28 cellular contexts compared by ENCODE assay signal in the genomic region with DNA sequence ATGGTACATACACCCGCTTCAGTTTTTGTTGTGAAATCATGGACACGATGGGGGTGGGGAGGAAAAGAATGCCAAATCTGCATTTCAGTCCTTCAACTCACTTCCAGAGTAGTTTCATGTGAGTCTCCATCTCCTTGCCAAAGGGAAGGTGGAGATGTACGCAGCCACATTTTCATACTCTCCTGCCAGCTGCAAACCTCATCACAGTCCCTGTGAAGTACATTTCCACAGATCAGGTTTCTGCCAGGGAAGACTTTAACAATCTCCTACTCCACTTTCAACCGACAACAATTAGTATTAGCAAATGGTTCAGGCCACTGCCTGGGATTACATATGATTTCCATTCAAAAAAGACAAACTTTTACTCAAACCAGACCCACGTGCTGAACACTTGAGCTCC. TPM values are rescaled to one million over a fixed set of nuclear protein-coding genes. Genes with fewer than 3 reads are reported as not detected.
DNase-seq lines count a peak whose midpoint lies in the region; ATAC-seq and TF ChIP-seq lines count a peak whose summit lies in the region.
"Had no signal": no experiment of that assay in that cellular context is flagged by ENCODE, and none has a peak within 500 bp of the region (broad histone marks: within the 10 kb centered on the region; RNA-seq: fewer than 3 reads in every experiment).

No MANE protein-coding gene starts in this region.

- H3F3A ChIP-seq in GM23248 (ENCODE audit: insufficient read depth) = peaks cover 33% of the 10 kb centered on the region

- 17 to 19% methylated on average over 5 of the region's 5 CpGs for WGBS in GM23248 (ENCODE audit: low coverage in 1 of 2, low lambda C conversion rate in 2 of 2, missing lambda C conversion rate in 2 of 2), 2 experiments
- 56 to 69% (median 64%) methylated on average over 5 of the region's 5 CpGs for WGBS in adrenal gland, 4 donors

- no peaks in the 10 kb centered on the region for H3K36me3 Mint-ChIP-seq in nephron progenitor cell (ENCODE audit: low read depth)
- H3K36me3 Mint-ChIP-seq: activated CD4-positive, alpha-beta memory T cell treated with anti-CD3 and anti-CD28 coated beads for 36 hours; natural killer cell treated with Interleukin-12 subunit alpha and Interleukin-12 subunit beta and Interleukin-15 and Interleukin-18, amount 100 ng/mL, for 72 hours; stimulated activated effector memory CD8-positive, alpha-beta T cell treated with anti-CD3 and anti-CD28 coated beads, Interleukin-12 subunit alpha, Interleukin-12 subunit beta, amount 100 ng/mL, for 72 hours had no signal

- H3K4me1 ChIP-seq in GM23248 (ENCODE audit: insufficient read depth) (peaks cover 54% of the 10 kb centered on the region), adrenal gland (replicated peaks in 1 of 2) (no peaks in the 10 kb centered on the region)
- H3K4me1 ChIP-seq: suprapubic skin, vagina had no signal

- H3K9me3 ChIP-seq in GM23248 (ENCODE audit: low read depth) = no peaks in the 10 kb centered on the region
- no peaks in the 10 kb centered on the region for H3K9me3 ChIP-seq in adrenal gland (replicated peaks in 1 of 3)
- H3K9me3 ChIP-seq: suprapubic skin, vagina had no signal

- H3K4me3 Mint-ChIP-seq in nephron progenitor cell = no peak overlapping the region
- H3K4me3 Mint-ChIP-seq: activated CD4-positive, alpha-beta memory T cell treated with anti-CD3 and anti-CD28 coated beads for 36 hours; B cell; natural killer cell treated with Interleukin-12 subunit alpha and Interleukin-12 subunit beta and Interleukin-15 and Interleukin-18, amount 100 ng/mL, for 72 hours; stimulated activated effector memory CD8-positive, alpha-beta T cell treated with anti-CD3 and anti-CD28 coated beads, Interleukin-12 subunit alpha, Interleukin-12 subunit beta, amount 100 ng/mL, for 72 hours had no signal

- no peak for ATAC-seq in GM18858 (IDR thresholded peaks at IDR 0.05; ENCODE audit: unreplicated experiment)
- ATAC-seq: esophagus mucosa; left cardiac atrium; natural killer cell treated with Interleukin-12 subunit alpha and Interleukin-12 subunit beta and Interleukin-15 and Interleukin-18, amount 100 ng/mL, for 72 hours; PC-3; stimulated activated effector memory CD8-positive, alpha-beta T cell treated with anti-CD3 and anti-CD28 coated beads, Interleukin-12 subunit alpha, Interleukin-12 subunit beta, amount 100 ng/mL, for 72 hours had no signal

- H2AFZ ChIP-seq in GM23248 = peak overlapping the region; percentile 48

- intact Hi-C loops in adrenal gland (cut with DNase I) = no loop called here

- H3K27ac ChIP-seq in GM23248 = no peak overlapping the region
- H3K27ac ChIP-seq in adrenal gland = no peak overlapping the region
- H3K27ac ChIP-seq: brain microvascular endothelial cell, KMS-11, suprapubic skin, vagina had no signal

- H3K9me2 ChIP-seq in GM23248 (ENCODE audit: insufficient read depth) = peaks cover 3% of the 10 kb centered on the region; the same call in 1 of the 2 replicates

- peak overlapping the region; percentile 53 for H3K27ac Mint-ChIP-seq in nephron progenitor cell
- H3K27ac Mint-ChIP-seq: activated CD4-positive, alpha-beta memory T cell treated with anti-CD3 and anti-CD28 coated beads for 36 hours; B cell; natural killer cell treated with Interleukin-12 subunit alpha and Interleukin-12 subunit beta and Interleukin-15 and Interleukin-18, amount 100 ng/mL, for 72 hours; stimulated activated effector memory CD8-positive, alpha-beta T cell treated with anti-CD3 and anti-CD28 coated beads, Interleukin-12 subunit alpha, Interleukin-12 subunit beta, amount 100 ng/mL, for 72 hours had no signal

- H4K20me1 ChIP-seq in GM23248 (ENCODE audit: insufficient read depth) = no peaks in the 10 kb centered on the region

- no peak overlapping the region for H3K4me2 ChIP-seq in GM23248 (ENCODE audit: unreplicated experiment)
- H3K4me2 ChIP-seq: KMS-11 had no signal

- peaks cover 8% of the 10 kb centered on the region for H3K4me1 Mint-ChIP-seq in nephron progenitor cell
- H3K4me1 Mint-ChIP-seq: B cell; stimulated activated effector memory CD8-positive, alpha-beta T cell treated with anti-CD3 and anti-CD28 coated beads, Interleukin-12 subunit alpha, Interleukin-12 subunit beta, amount 100 ng/mL, for 72 hours had no signal

- H3K4me3 ChIP-seq in GM23248 = no peak overlapping the region
- no peak overlapping the region for H3K4me3 ChIP-seq in epithelial cell of esophagus (ENCODE audit: low read length)
- H3K4me3 ChIP-seq in adrenal gland = no peak overlapping the region
- H3K4me3 ChIP-seq: suprapubic skin, vagina had no signal

- H3K36me3 ChIP-seq in GM23248 (ENCODE audit: low read depth) (no peaks in the 10 kb centered on the region), adrenal gland (replicated peaks in 1 of 2) (no peaks in the 10 kb centered on the region)
- H3K36me3 ChIP-seq: brain microvascular endothelial cell, suprapubic skin, vagina had no signal

- peaks cover 5% of the 10 kb centered on the region for H3K27me3 Mint-ChIP-seq in nephron progenitor cell (ENCODE audit: low read depth, poor library complexity)

- H3K27me3 ChIP-seq in GM23248 (replicated peaks; ENCODE audit: insufficient read depth) = no peaks in the 10 kb centered on the region
- no peaks in the 10 kb centered on the region for H3K27me3 ChIP-seq in adrenal gland
- H3K27me3 ChIP-seq: brain microvascular endothelial cell, suprapubic skin, vagina had no signal

- no peaks in the 10 kb centered on the region for H3K79me2 ChIP-seq in GM23248 (ENCODE audit: insufficient read depth)

- TF ChIP-seq POLR2A in adrenal gland (IDR thresholded peaks at IDR 0.05) = no peak

- in situ Hi-C loops in GM23248 (cut with MboI) = no loop called here

- no peak overlapping the region for H3K9ac ChIP-seq in GM23248
- H3K9ac ChIP-seq: KMS-11 had no signal

- peak; percentile 17 for DNase-seq in AG20443 (ENCODE audit: low spot score)
- peak; percentile 45 for DNase-seq in GM23248
- DNase-seq in epithelial cell of esophagus (ENCODE audit: low read depth) = peak; percentile 1
- DNase-seq in nephron progenitor cell = no peak
- no peak for DNase-seq in mesenteric fat pad (ENCODE audit: low spot score)
- DNase-seq in adrenal gland = no peak
- DNase-seq: activated CD4-positive, alpha-beta memory T cell treated with anti-CD3 and anti-CD28 coated beads for 36 hours; activated CD4-positive, CD25-positive, alpha-beta regulatory T cell; activated gamma-delta T cell; activated T-cell treated with anti-CD3 and anti-CD28 coated beads for 4 hours; brain microvascular endothelial cell; DND-41; effector memory CD4-positive, alpha-beta T cell; left cardiac atrium; mesenchymal stem cell; NCI-H2081 treated with DMSO at 0.1 percent for 48 hours; PC-3; Right ventricle myocardium superior; stimulated activated CD4-positive, alpha-beta T cell treated with anti-CD3 and anti-CD28 coated beads, Interleukin-2, amount 100 ng/mL, for 24 hours; SW 1271 had no signal

- H3K9me3 Mint-ChIP-seq in nephron progenitor cell = no peaks in the 10 kb centered on the region
- H3K9me3 Mint-ChIP-seq: activated CD4-positive, alpha-beta memory T cell treated with anti-CD3 and anti-CD28 coated beads for 36 hours; natural killer cell treated with Interleukin-12 subunit alpha and Interleukin-12 subunit beta and Interleukin-15 and Interleukin-18, amount 100 ng/mL, for 72 hours; stimulated activated effector memory CD8-positive, alpha-beta T cell treated with anti-CD3 and anti-CD28 coated beads, Interleukin-12 subunit alpha, Interleukin-12 subunit beta, amount 100 ng/mL, for 72 hours had no signal

- TF ChIP-seq CTCF in epithelial cell of esophagus (IDR thresholded peaks at IDR 0.05; ENCODE audit: insufficient read depth, low read depth, low read length, missing control alignments) (no peak), nephron progenitor cell (IDR thresholded peaks at IDR 0.05) (no peak), adrenal gland (IDR thresholded peaks at IDR 0.05) (no peak)

RNA-seq across cellular contexts. Expression of gene CEP162, which starts 50.9 kb away (rescaled TPM):
- total RNA-seq in GM23248 (2014; rRNA removed; shearing (Covaris generic)) = 2.4 and 3.0 TPM in 2 replicates
- 2.9 and 3.3 TPM in 2 replicates for polyA plus RNA-seq in GM23248 (2016; fragmentation: Nextera tagmentation; extraction: Ambion mirVana)
- total RNA-seq in mesenteric fat pad = 5.4 TPM
- 10 to 100 TPM in 1 of 8 donors, 1 to 10 TPM in 7; 3.2 to 10.6 (median 5.5) TPM for total RNA-seq in adrenal gland
- 10 to 100 TPM in 1 of 3 donors, 1 to 10 TPM in 2; 5.2 to 15.5 (median 7.0) TPM for polyA plus RNA-seq in adrenal gland

Comparison
In these comparisons a context has a peak if more than half of its experiments do, and no peak if none do; other contexts are left out.
1. DNase-seq: peak in AG20443 (single experiment), GM23248 (single experiment) and epithelial cell of esophagus (single experiment); none in nephron progenitor cell (single experiment), mesenteric fat pad (single experiment) and adrenal gland (0 of 7).